Comparison of ENCODE assay signal across 18 cellular contexts in genomic region chr6:163738725-163739124, GRCh38.
A peak's percentile ranks its signal among the peaks of the same experiment; 100 is the strongest.
DNase-seq lines count a peak whose midpoint lies in the region; ATAC-seq and TF ChIP-seq lines count a peak whose summit lies in the region.
"Had no signal": no experiment of that assay in that cellular context is flagged by ENCODE, and none has a peak within 500 bp of the region (broad histone marks: within the 10 kb centered on the region; RNA-seq: fewer than 3 reads in every experiment).

No MANE protein-coding gene starts in this region.

- H3K9me3 ChIP-seq in suprapubic skin = no peaks in the 10 kb centered on the region
- H3K9me3 ChIP-seq: uterus had no signal

- peak; percentile 22 for DNase-seq in fibroblast of villous mesenchyme (ENCODE audit: low read depth)
- DNase-seq in suprapubic skin (ENCODE audit: low spot score in 2 of 2) = no peak
- DNase-seq in A172 (ENCODE audit: low spot score) = no peak
- DNase-seq in NCI-H2171 (lab: John Stamatoyannopoulos, UW) = no peak
- no peak for DNase-seq in NCI-H82 (lab: John Stamatoyannopoulos, UW)
- DNase-seq: activated CD4-positive, alpha-beta T cell treated with anti-CD3 and anti-CD28 coated beads, Interleukin-2, amount 50 U/mL, for 48 hours; activated naive CD4-positive, alpha-beta T cell treated with anti-CD3 and anti-CD28 coated beads for 36 hours; CD4-positive, CD25-positive, alpha-beta regulatory T cell; H7; kidney glomerular epithelial cell; NCI-H2029; T-cell; uterus had no signal

- H3K4me3 ChIP-seq in fibroblast of villous mesenchyme (ENCODE audit: low read depth, low read length) (no peak overlapping the region), suprapubic skin (no peak overlapping the region)
- H3K4me3 ChIP-seq: skin epidermis, uterus had no signal

- no peak for TF ChIP-seq POLR2A in suprapubic skin (IDR thresholded peaks at IDR 0.05)

- no peak for TF ChIP-seq EP300 in suprapubic skin (IDR thresholded peaks at IDR 0.05)

- TF ChIP-seq CTCF in fibroblast of villous mesenchyme (IDR thresholded peaks at IDR 0.05; ENCODE audit: insufficient read depth, low read depth, low read length) (no peak), suprapubic skin (IDR thresholded peaks at IDR 0.05) (no peak)

- peaks cover 8% of the 10 kb centered on the region for H3K4me1 ChIP-seq in suprapubic skin
- H3K4me1 ChIP-seq: uterus had no signal

- ATAC-seq in GM18861 (IDR thresholded peaks at IDR 0.05; ENCODE audit: unreplicated experiment) (peak; percentile 68), GM21786 (IDR thresholded peaks at IDR 0.05; ENCODE audit: unreplicated experiment) (peak; percentile 60), HG03469 (IDR thresholded peaks at IDR 0.05; ENCODE audit: unreplicated experiment) (peak; percentile 75)
- ATAC-seq: natural killer cell treated with Interleukin-12 subunit alpha and Interleukin-12 subunit beta and Interleukin-15 and Interleukin-18, amount 100 ng/mL, for 72 hours; T-cell had no signal

- H3K27me3 ChIP-seq in suprapubic skin = no peaks in the 10 kb centered on the region
- H3K27me3 ChIP-seq: uterus had no signal

- no peak overlapping the region for H3K27ac ChIP-seq in suprapubic skin
- H3K27ac ChIP-seq: skin epidermis, uterus had no signal

- H3K36me3 ChIP-seq in suprapubic skin = no peaks in the 10 kb centered on the region
- H3K36me3 ChIP-seq: uterus had no signal
